17 cellular contexts compared by ENCODE assay signal in genomic region chr14:94237983-94238382, GRCh38. TPM values are rescaled to one million over a fixed set of nuclear protein-coding genes. Genes with fewer than 3 reads are reported as not detected.
DNase-seq lines count a peak whose midpoint lies in the region; ATAC-seq and TF ChIP-seq lines count a peak whose summit lies in the region.
"Had no signal": no experiment of that assay in that cellular context is flagged by ENCODE, and none has a peak within 500 bp of the region (broad histone marks: within the 10 kb centered on the region; RNA-seq: fewer than 3 reads in every experiment).

No MANE protein-coding gene starts in this region.

- TF ChIP-seq POLR2A in NB4 (IDR thresholded peaks at IDR 0.05; ENCODE audit: extremely low read depth, insufficient read length) (no peak), esophagus muscularis mucosa (IDR thresholded peaks at IDR 0.05; ENCODE audit: low read depth) (no peak)

- ATAC-seq in activated naive CD4-positive, alpha-beta T cell treated with anti-CD3 and anti-CD28 coated beads, Interleukin-2, amount 50 U/mL, for 72 hours, result no peak
- ATAC-seq: CD8-positive, alpha-beta T cell had no signal

- no peak for TF ChIP-seq EP300 in esophagus muscularis mucosa (IDR thresholded peaks at IDR 0.05)

- no peak overlapping the region for H3K27ac Mint-ChIP-seq in activated naive CD4-positive, alpha-beta T cell treated with anti-CD3 and anti-CD28 coated beads, Interleukin-2, amount 10 ng/mL, durations not matched to agents 7 days and 5 days
- H3K27ac Mint-ChIP-seq in activated naive CD4-positive, alpha-beta T cell treated with anti-CD3 and anti-CD28 coated beads, Interleukin-2, amount 50 U/mL, for 72 hours, result no peak overlapping the region
- H3K27ac Mint-ChIP-seq in chondrocyte (ENCODE audit: unreplicated experiment), result no peak overlapping the region
- H3K27ac Mint-ChIP-seq: B cell; CD14-positive monocyte; CD8-positive, alpha-beta T cell; IgD-negative memory B cell had no signal

- peaks cover 11% of the 10 kb centered on the region for H3K4me1 Mint-ChIP-seq in activated naive CD4-positive, alpha-beta T cell treated with anti-CD3 and anti-CD28 coated beads, Interleukin-2, amount 10 ng/mL, durations not matched to agents 7 days and 5 days
- H3K4me1 Mint-ChIP-seq in chondrocyte (ENCODE audit: low read depth), result no peaks in the 10 kb centered on the region
- H3K4me1 Mint-ChIP-seq: CD14-positive monocyte had no signal

- H3K4me3 ChIP-seq in NB4 (ENCODE audit: low read depth, low read length) (no peak overlapping the region), esophagus muscularis mucosa (no peak overlapping the region)
- H3K4me3 ChIP-seq: GM23248 had no signal

- CTCF ChIA-PET in activated naive CD4-positive, alpha-beta T cell treated with anti-CD3 and anti-CD28 coated beads, Interleukin-2, amount 10 ng/mL, durations not matched to agents 7 days and 5 days (lab: Charles Lee), result interaction anchor here (0.6 kb wide), 1 partner anchor 360 kb away, joined by 4 read pairs; no protein-coding TSS in a partner anchor

- H3K36me3 Mint-ChIP-seq in activated naive CD4-positive, alpha-beta T cell treated with anti-CD3 and anti-CD28 coated beads, Interleukin-2, amount 10 ng/mL, durations not matched to agents 7 days and 5 days, result no peaks in the 10 kb centered on the region
- no peaks in the 10 kb centered on the region for H3K36me3 Mint-ChIP-seq in activated naive CD4-positive, alpha-beta T cell treated with anti-CD3 and anti-CD28 coated beads, Interleukin-2, amount 50 U/mL, for 72 hours
- no peaks in the 10 kb centered on the region for H3K36me3 Mint-ChIP-seq in chondrocyte (ENCODE audit: low read depth)
- H3K36me3 Mint-ChIP-seq: CD14-positive monocyte; CD8-positive, alpha-beta T cell had no signal

- H3K36me3 ChIP-seq in esophagus muscularis mucosa, result no peaks in the 10 kb centered on the region

- no peaks in the 10 kb centered on the region for H3K4me1 ChIP-seq in esophagus muscularis mucosa
- H3K4me1 ChIP-seq: Caco-2 had no signal

- peak; percentile 23 for DNase-seq in activated naive CD4-positive, alpha-beta T cell treated with anti-CD3 and anti-CD28 coated beads, Interleukin-2, amount 10 ng/mL, durations not matched to agents 7 days and 5 days
- no peak for DNase-seq in activated naive CD4-positive, alpha-beta T cell treated with anti-CD3 and anti-CD28 coated beads, Interleukin-2, amount 50 U/mL, for 72 hours (ENCODE audit: low spot score in 2 of 2)
- peak; percentile 42 for DNase-seq in NB4 (ENCODE audit: low read depth)
- DNase-seq in chondrocyte (ENCODE audit: low spot score), result peak; percentile 57
- DNase-seq in amniotic stem cell (lab: John Stamatoyannopoulos, UW), result no peak
- no peak for DNase-seq in esophagus muscularis mucosa (ENCODE audit: extremely low spot score)
- no peak for DNase-seq in NCI-H526 treated with DMSO at 0.1 percent for 48 hours (lab: John Stamatoyannopoulos, UW)
- DNase-seq: Caco-2; CD8-positive, alpha-beta T cell; DND-41; GF-D8; GM23248; H7 had no signal

- intact Hi-C loops in esophagus muscularis mucosa (cut with DNase I), result no loop called here

- no peak overlapping the region for H3K27ac ChIP-seq in esophagus muscularis mucosa (replicated peaks in 1 of 4)
- H3K27ac ChIP-seq: GM23248 had no signal

- H3K9me3 Mint-ChIP-seq in activated naive CD4-positive, alpha-beta T cell treated with anti-CD3 and anti-CD28 coated beads, Interleukin-2, amount 10 ng/mL, durations not matched to agents 7 days and 5 days, result no peaks in the 10 kb centered on the region
- H3K9me3 Mint-ChIP-seq in activated naive CD4-positive, alpha-beta T cell treated with anti-CD3 and anti-CD28 coated beads, Interleukin-2, amount 50 U/mL, for 72 hours, result no peaks in the 10 kb centered on the region
- no peaks in the 10 kb centered on the region for H3K9me3 Mint-ChIP-seq in chondrocyte (ENCODE audit: low read depth)
- H3K9me3 Mint-ChIP-seq: CD8-positive, alpha-beta T cell had no signal

- no peaks in the 10 kb centered on the region for H3K9me3 ChIP-seq in esophagus muscularis mucosa
- H3K9me3 ChIP-seq: Caco-2 had no signal

- no peak overlapping the region for H3K4me3 Mint-ChIP-seq in activated naive CD4-positive, alpha-beta T cell treated with anti-CD3 and anti-CD28 coated beads, Interleukin-2, amount 10 ng/mL, durations not matched to agents 7 days and 5 days
- no peak overlapping the region for H3K4me3 Mint-ChIP-seq in chondrocyte (ENCODE audit: unreplicated experiment)
- H3K4me3 Mint-ChIP-seq: B cell; CD14-positive monocyte; CD8-positive, alpha-beta T cell had no signal

- TF ChIP-seq CTCF in NB4 (IDR thresholded peaks at IDR 0.05; ENCODE audit: low read depth, low read length) (no peak), chondrocyte (IDR thresholded peaks at IDR 0.05) (no peak), esophagus muscularis mucosa (IDR thresholded peaks at IDR 0.05) (no peak)

- no peaks in the 10 kb centered on the region for H3K27me3 Mint-ChIP-seq in activated naive CD4-positive, alpha-beta T cell treated with anti-CD3 and anti-CD28 coated beads, Interleukin-2, amount 10 ng/mL, durations not matched to agents 7 days and 5 days
- H3K27me3 Mint-ChIP-seq in chondrocyte (ENCODE audit: low read depth), result peaks cover 7% of the 10 kb centered on the region

- 90% methylated on average over 4 of the region's 4 CpGs for WGBS in esophagus muscularis mucosa

- H3K27me3 ChIP-seq in esophagus muscularis mucosa, result no peaks in the 10 kb centered on the region

RNA-seq across cellular contexts. Expression of gene SERPINA10, which starts 55.1 kb away (rescaled TPM):
- total RNA-seq in activated naive CD4-positive, alpha-beta T cell treated with anti-CD3 and anti-CD28 coated beads, Interleukin-2, amount 50 U/mL, for 72 hours, result not detected
- total RNA-seq in chondrocyte (not detected in 3 replicates), esophagus muscularis mucosa (not detected)
- total RNA-seq: B cell; CD8-positive, alpha-beta T cell; GM23248; H7; HT-29 had no signal

Comparison
In these comparisons a context has a peak if more than half of its experiments do, and no peak if none do; other contexts are left out.
1. DNase-seq: peak in activated naive CD4-positive, alpha-beta T cell treated with anti-CD3 and anti-CD28 coated beads, Interleukin-2, amount 10 ng/mL, durations not matched to agents 7 days and 5 days (single experiment), NB4 (single experiment) and chondrocyte (single experiment); none in activated naive CD4-positive, alpha-beta T cell treated with anti-CD3 and anti-CD28 coated beads, Interleukin-2, amount 50 U/mL, for 72 hours (0 of 2), amniotic stem cell (single experiment), esophagus muscularis mucosa (single experiment) and NCI-H526 treated with DMSO at 0.1 percent for 48 hours (single experiment).